8 cellular contexts compared by ENCODE assay signal in the genomic region with DNA sequence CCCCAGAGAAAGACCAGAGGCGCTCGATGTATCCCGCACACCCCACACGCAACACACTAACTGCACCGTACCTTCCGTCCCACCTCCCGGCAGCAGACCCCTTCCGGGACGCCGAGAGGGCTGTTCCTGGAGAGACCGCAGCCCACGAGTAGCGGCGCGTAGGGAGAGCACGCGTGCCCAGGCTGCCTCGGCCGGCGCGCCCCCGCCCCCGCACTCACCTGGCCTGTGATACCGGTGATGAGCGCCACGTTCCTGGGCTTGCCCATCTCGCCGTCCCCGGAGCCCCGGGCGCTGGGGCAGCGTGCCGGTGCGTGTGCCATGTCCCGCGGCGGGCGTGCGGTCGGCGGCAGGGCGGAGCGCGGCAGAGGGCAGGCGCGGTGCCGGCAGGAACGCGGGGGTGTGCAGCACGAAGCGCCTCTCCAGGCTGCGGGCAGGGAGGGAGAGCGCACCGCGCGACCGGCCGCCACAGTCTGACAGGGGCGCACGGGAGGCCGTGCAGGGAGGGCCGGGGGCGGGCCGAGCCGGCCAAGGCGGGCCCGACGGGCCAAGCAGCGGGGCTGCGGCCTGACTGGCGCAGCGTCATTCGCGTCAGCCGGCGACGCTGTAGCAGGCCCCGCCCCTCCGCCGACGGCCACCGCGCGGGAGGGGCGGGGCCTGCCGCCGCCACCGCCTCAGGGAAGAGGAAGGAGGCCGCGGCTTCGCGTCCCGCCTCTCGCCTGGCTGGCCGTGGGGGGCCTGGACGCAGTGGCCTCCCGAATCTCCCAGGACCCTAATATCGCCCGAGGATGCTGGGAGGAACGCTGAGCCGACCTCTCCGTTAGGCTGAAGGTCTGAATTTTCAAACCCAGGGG. TPM values are rescaled to one million over a fixed set of nuclear protein-coding genes. Genes with fewer than 3 reads are reported as not detected.
DNase-seq lines count a peak whose midpoint lies in the region; ATAC-seq, FAIRE-seq and TF ChIP-seq lines count a peak whose summit lies in the region.

A gene (minus strand): TSS at position 503 of the 851 bp plus-strand sequence.

- H3K9ac ChIP-seq in HUES48 (ENCODE audit: low read depth, low read length) = peak within 1 kb of the TSS; percentile 78
- peak within 1 kb of the TSS; percentile 98 for H3K9ac ChIP-seq in mucosa of rectum (ENCODE audit: low read depth in 1 of 2, low read length in 2 of 2)

- ATAC-seq in GM21390 (IDR thresholded peaks at IDR 0.05; ENCODE audit: unreplicated experiment) = peak; percentile 93

- H3K4me3 ChIP-seq in HUES48 (ENCODE audit: low read depth, low read length) (peak within 1 kb of the TSS; percentile 95), epithelial cell of proximal tubule (ENCODE audit: low read depth, low read length) (peak within 1 kb of the TSS; percentile 98), mucosa of rectum (ENCODE audit: low read length in 2 of 2) (peak within 1 kb of the TSS; percentile 94 to 97)

- DNase-seq in D721Med (ENCODE audit: insufficient read length, low spot score) = peak; percentile 95
- peak; percentile 60 for DNase-seq in OCI-M2 (lab: John Stamatoyannopoulos, UW; ENCODE audit: unreplicated experiment)
- peak; percentile 84 for DNase-seq in activated T-cell treated with anti-CD3 and anti-CD28 coated beads for 48 hours (ENCODE audit: low read depth)
- DNase-seq in epithelial cell of proximal tubule (ENCODE audit: low read depth) = no peak
- peak; percentile 38 to 64 for DNase-seq in stimulated activated CD8-positive, alpha-beta memory T cell treated with anti-CD3 and anti-CD28 coated beads, Interleukin-4, amount 100 ng/mL, for 4 hours (ENCODE audit: low read depth in 2 of 2, low spot score in 1 of 2)

- H3K27me3 ChIP-seq in HUES48 (ENCODE audit: control insufficient read depth, insufficient read depth, low read length) (peaks cover 6% of the 10 kb centered on the region), mucosa of rectum (ENCODE audit: control insufficient read depth in 2 of 2, insufficient read depth in 2 of 2, low read length in 2 of 2) (no peaks in the 10 kb centered on the region)

- H3K4me1 ChIP-seq in HUES48 (ENCODE audit: control insufficient read depth, insufficient read depth, low read length) = peaks cover 45% of the 10 kb centered on the region
- peaks cover 13 to 37% of the 10 kb centered on the region in 2 donors for H3K4me1 ChIP-seq in mucosa of rectum (ENCODE audit: control insufficient read depth in 2 of 2, insufficient read depth in 2 of 2, low read length in 2 of 2)

- TF ChIP-seq CTCF in D721Med (IDR thresholded peaks at IDR 0.05; ENCODE audit: insufficient read depth, missing control alignments) (no peak), epithelial cell of proximal tubule (conservative IDR thresholded peaks at IDR 0.05; ENCODE audit: low read depth, low read length) (no peak)

- FAIRE-seq in D721Med (lab: Jason Lieb, UNC) = no peak

- H3K36me3 ChIP-seq in HUES48 (ENCODE audit: control insufficient read depth, insufficient read depth, low read length) (no peaks in the 10 kb centered on the region), mucosa of rectum (ENCODE audit: control insufficient read depth in 2 of 2, insufficient read depth in 2 of 2, low read length in 2 of 2) (peaks cover 0 to 6% of the 10 kb centered on the region in 2 donors)

- H3K27ac ChIP-seq in HUES48 (ENCODE audit: low read depth, low read length) = peak within 1 kb of the TSS; percentile 78
- peak within 1 kb of the TSS; percentile 97 to 98 for H3K27ac ChIP-seq in mucosa of rectum (ENCODE audit: low read depth in 2 of 2, low read length in 2 of 2)

- H3K9me3 ChIP-seq in HUES48 (ENCODE audit: control insufficient read depth, insufficient read depth, low read length) (no peaks in the 10 kb centered on the region), mucosa of rectum (ENCODE audit: control insufficient read depth in 2 of 2, low read length in 2 of 2) (no peaks in the 10 kb centered on the region)

RNA-seq across cellular contexts. Expression of the gene that starts here (rescaled TPM):
- total RNA-seq in epithelial cell of proximal tubule = 17.9 and 22.1 TPM in 2 replicates
